In genomic region chr3:139299261-139300132, GRCh38 we compare ENCODE assay signal across 1 cellular context.
A peak's percentile ranks its signal among the peaks of the same experiment; 100 is the strongest.
TF ChIP-seq lines count a peak whose summit lies in the region.

No MANE protein-coding gene starts in this region.

TF ChIP-seq in K562, 482 proteins besides CTCF, POLR2A, EP300 and RAD21 (continued from another document and continues in another):
- TF ChIP-seq ZNF764 (CRISPR knock-in tag; IDR thresholded peaks at IDR 0.05; ENCODE audit: low read depth) (no peak), CUX1 (CRISPR knock-in tag; IDR thresholded peaks at IDR 0.05) (no peak), PHF21A (IDR thresholded peaks at IDR 0.05; ENCODE audit: borderline replicate concordance, low read depth) (peak; percentile 83; the same call in 1 of the 2 replicates), CTCFL (IDR thresholded peaks at IDR 0.05; ENCODE audit: borderline replicate concordance, insufficient read depth, low read depth, low read length, poor library complexity, severe bottlenecking) (no peak), TAF7 (tag; IDR thresholded peaks at IDR 0.05) (no peak), HDAC1 (IDR thresholded peaks at IDR 0.05) (peak in 1 of 2 experiments; percentile 93; a peak in 2 of 4 replicates), TAF15 (IDR thresholded peaks at IDR 0.05; ENCODE audit: low read depth, low read length) (no peak), XRCC3 (IDR thresholded peaks at IDR 0.05) (no peak), POLR2AphosphoS2 (IDR thresholded peaks at IDR 0.05; ENCODE audit: low read length) (no peak), HCFC1 (IDR thresholded peaks at IDR 0.05; ENCODE audit: low read depth, low read length) (0 out of 2 replicates have a peak, but pooled peaks have one; percentile 43), BRCA1 (IDR thresholded peaks at IDR 0.05) (no peak), BRCA1 (CRISPR knock-in tag; IDR thresholded peaks at IDR 0.05) (no peak), ATF7 (IDR thresholded peaks at IDR 0.05) (peak; percentile 86), RBM22 (IDR thresholded peaks at IDR 0.05; ENCODE audit: low read depth, low read length, poor library complexity, severe bottlenecking) (no peak), SREBF2 (CRISPR knock-in tag; IDR thresholded peaks at IDR 0.05) (no peak), TRIM25 (IDR thresholded peaks at IDR 0.05; ENCODE audit: borderline replicate concordance) (no peak), REST (CRISPR knock-in tag; IDR thresholded peaks at IDR 0.05; ENCODE audit: low read depth) (no peak), ZNF140 (CRISPR knock-in tag; IDR thresholded peaks at IDR 0.05) (no peak), IRF9 (tag; IDR thresholded peaks at IDR 0.05) (0 out of 2 replicates have a peak, but pooled peaks have one; percentile 16), MBD2 (IDR thresholded peaks at IDR 0.05; ENCODE audit: borderline replicate concordance, low read depth) (peak; percentile 83), TRIM28 (IDR thresholded peaks at IDR 0.05) (peak; percentile 82; the same call in 1 of the 2 replicates), ZNF408 (CRISPR knock-in tag; IDR thresholded peaks at IDR 0.05; ENCODE audit: low read depth) (no peak), YBX1 (IDR thresholded peaks at IDR 0.05) (no peak), E2F4 (CRISPR knock-in tag; IDR thresholded peaks at IDR 0.05; ENCODE audit: low read depth) (no peak), HNRNPUL1 (IDR thresholded peaks at IDR 0.05; ENCODE audit: low read length) (no peak), UBTF (IDR thresholded peaks at IDR 0.05; ENCODE audit: borderline replicate concordance in 1 of 2, low read depth in 2 of 2, low read length in 2 of 2) (peak; percentile 68 to 97; a peak in 3 of 4 replicates), MCM2 (IDR thresholded peaks at IDR 0.05; ENCODE audit: low read depth) (no peak), MAX (CRISPR knock-in tag; IDR thresholded peaks at IDR 0.05) (peak; percentile 78), RBM14 (IDR thresholded peaks at IDR 0.05; ENCODE audit: borderline replicate concordance, insufficient read depth, low read depth, low read length) (no peak), STAT5B (CRISPR knock-in tag; IDR thresholded peaks at IDR 0.05) (no peak), ZNF316 (IDR thresholded peaks at IDR 0.05) (peak; percentile 45; the same call in 1 of the 2 replicates), ZNF445 (CRISPR knock-in tag; IDR thresholded peaks at IDR 0.05; ENCODE audit: low read depth) (no peak), DIDO1 (tag; IDR thresholded peaks at IDR 0.05; ENCODE audit: low read depth) (no peak), ZNF696 (CRISPR knock-in tag; conservative IDR thresholded peaks at IDR 0.05) (no peak), FOXO4 (CRISPR knock-in tag; IDR thresholded peaks at IDR 0.05) (no peak), POLR3G (IDR thresholded peaks at IDR 0.05; ENCODE audit: extremely low read depth, insufficient read length, insufficient replicate concordance) (no peak), CBX3 (IDR thresholded peaks at IDR 0.05; ENCODE audit: borderline replicate concordance in 1 of 2, low read length in 2 of 2) (peak in 1 of 2 experiments; percentile 54; a peak in 1 of 3 replicates), SNIP1 (IDR thresholded peaks at IDR 0.05; ENCODE audit: low read depth) (no peak), BCL6 (CRISPR knock-in tag; IDR thresholded peaks at IDR 0.05) (no peak), KLF10 (CRISPR knock-in tag; IDR thresholded peaks at IDR 0.05) (no peak), HMGXB4 (CRISPR knock-in tag; IDR thresholded peaks at IDR 0.05) (no peak), PHTF2 (CRISPR knock-in tag; IDR thresholded peaks at IDR 0.05) (no peak), POLR3A (IDR thresholded peaks at IDR 0.05; ENCODE audit: borderline replicate concordance, extremely low read depth, insufficient read depth, insufficient read length) (no peak)
